Comparison of ENCODE assay signal across 1 cellular context in genomic region chr2:119819846-119820245, GRCh38.
TF ChIP-seq lines count a peak whose summit lies in the region.

No MANE protein-coding gene starts in this region.

TF ChIP-seq in SK-N-SH, 30 proteins besides CTCF, POLR2A, EP300 and RAD21 (continued from another document):
- TF ChIP-seq ZBTB33 (IDR thresholded peaks at IDR 0.05; ENCODE audit: borderline replicate concordance, low read depth) (no peak), JUND (IDR thresholded peaks at IDR 0.05) (no peak), PBX3 (IDR thresholded peaks at IDR 0.05) (no peak), EZH2phosphoT487 (IDR thresholded peaks at IDR 0.05; ENCODE audit: borderline replicate concordance, low read depth) (no peak), FOXJ3 (CRISPR knock-in tag; IDR thresholded peaks at IDR 0.05) (no peak)
